In the genomic region with DNA sequence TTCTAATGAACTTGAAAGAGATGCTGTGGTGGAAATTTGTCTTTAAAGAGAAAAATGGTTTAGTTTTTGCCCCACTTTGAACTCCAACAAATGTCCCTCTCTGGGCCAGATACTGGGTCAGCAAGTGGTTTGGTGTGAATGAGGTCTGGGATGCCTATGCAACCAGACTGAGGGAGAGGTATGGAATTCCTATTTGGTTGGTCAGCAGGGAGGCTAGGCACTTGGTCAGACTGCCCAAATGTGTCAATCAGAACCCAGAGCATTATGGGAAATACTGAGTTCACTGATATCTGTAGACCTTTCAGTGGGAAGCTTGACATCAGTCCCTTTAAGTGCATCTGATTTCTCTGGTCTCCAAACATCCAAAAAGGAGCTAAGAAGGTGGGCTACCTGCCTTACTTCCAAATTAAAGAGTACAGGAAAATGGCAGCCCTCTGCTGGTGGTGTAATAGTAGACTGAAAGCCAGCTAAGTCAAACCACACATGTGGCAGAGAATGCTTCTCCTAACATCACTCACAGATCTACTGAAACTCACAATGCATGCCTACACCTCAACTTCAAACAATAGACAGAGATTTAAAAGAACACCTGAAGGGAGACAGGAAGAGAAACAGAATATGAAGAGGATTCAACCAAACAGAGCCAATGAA, we compare ENCODE assay signal across 13 cellular contexts.
"Had no signal": no experiment of that assay in that cellular context is flagged by ENCODE, and none has a peak within 500 bp of the region (broad histone marks: within the 10 kb centered on the region; RNA-seq: fewer than 3 reads in every experiment).

No MANE protein-coding gene starts in this region.

- H3K27ac Mint-ChIP-seq: activated naive CD8-positive, alpha-beta T cell treated with anti-CD3 and anti-CD28 coated beads, Interleukin-2, amount 10 ng/mL, durations not matched to agents 7 days and 5 days; effector memory CD8-positive, alpha-beta T cell; naive thymus-derived CD4-positive, alpha-beta T cell; stimulated activated effector memory CD8-positive, alpha-beta T cell treated with anti-CD3 and anti-CD28 coated beads, Interleukin-12 subunit alpha, Interleukin-12 subunit beta, amount 100 ng/mL, for 72 hours; T-helper 17 cell had no signal

- H3K4me3 ChIP-seq: breast epithelium had no signal

- H3K36me3 ChIP-seq: breast epithelium had no signal

- H3K4me1 ChIP-seq: breast epithelium had no signal

- H3K9me3 ChIP-seq: breast epithelium had no signal

- H3K4me3 Mint-ChIP-seq: activated naive CD8-positive, alpha-beta T cell treated with anti-CD3 and anti-CD28 coated beads, Interleukin-2, amount 10 ng/mL, durations not matched to agents 7 days and 5 days; effector memory CD8-positive, alpha-beta T cell; naive thymus-derived CD4-positive, alpha-beta T cell; stimulated activated effector memory CD8-positive, alpha-beta T cell treated with anti-CD3 and anti-CD28 coated beads, Interleukin-12 subunit alpha, Interleukin-12 subunit beta, amount 100 ng/mL, for 72 hours; T-helper 17 cell had no signal

- H3K27ac ChIP-seq: breast epithelium, epithelial cell of prostate had no signal

- DNase-seq: activated CD4-positive, alpha-beta T cell treated with anti-CD3 and anti-CD28 coated beads, Interleukin-2, amount 50 U/mL, for 1 hour; activated CD8-positive, alpha-beta memory T cell treated with anti-CD3 and anti-CD28 coated beads for 24 hours; activated naive CD4-positive, alpha-beta T cell; activated naive CD8-positive, alpha-beta T cell treated with anti-CD3 and anti-CD28 coated beads, Interleukin-2, amount 10 ng/mL, durations not matched to agents 7 days and 5 days; cerebellar nuclear complex; effector memory CD8-positive, alpha-beta T cell; foreskin melanocyte; naive thymus-derived CD4-positive, alpha-beta T cell; T-helper 17 cell had no signal

- H3K4me1 Mint-ChIP-seq: activated naive CD8-positive, alpha-beta T cell treated with anti-CD3 and anti-CD28 coated beads, Interleukin-2, amount 10 ng/mL, durations not matched to agents 7 days and 5 days; stimulated activated effector memory CD8-positive, alpha-beta T cell treated with anti-CD3 and anti-CD28 coated beads, Interleukin-12 subunit alpha, Interleukin-12 subunit beta, amount 100 ng/mL, for 72 hours; T-helper 17 cell had no signal

- H3K27me3 Mint-ChIP-seq: activated naive CD8-positive, alpha-beta T cell treated with anti-CD3 and anti-CD28 coated beads, Interleukin-2, amount 10 ng/mL, durations not matched to agents 7 days and 5 days; effector memory CD8-positive, alpha-beta T cell; naive thymus-derived CD4-positive, alpha-beta T cell; T-helper 17 cell had no signal

- FAIRE-seq: islet of Langerhans had no signal

- H3K27me3 ChIP-seq: breast epithelium had no signal

- H3K36me3 Mint-ChIP-seq: activated naive CD8-positive, alpha-beta T cell treated with anti-CD3 and anti-CD28 coated beads, Interleukin-2, amount 10 ng/mL, durations not matched to agents 7 days and 5 days; naive thymus-derived CD4-positive, alpha-beta T cell; stimulated activated effector memory CD8-positive, alpha-beta T cell treated with anti-CD3 and anti-CD28 coated beads, Interleukin-12 subunit alpha, Interleukin-12 subunit beta, amount 100 ng/mL, for 72 hours had no signal
